14 cellular contexts compared by ENCODE assay signal in genomic region chr19:35751839-35752745, GRCh38. TPM values are rescaled to one million over a fixed set of nuclear protein-coding genes. Genes with fewer than 3 reads are reported as not detected.
"Had no signal": no experiment of that assay in that cellular context is flagged by ENCODE, and none has a peak within 500 bp of the region (broad histone marks: within the 10 kb centered on the region; RNA-seq: fewer than 3 reads in every experiment).

No MANE protein-coding gene starts in this region.

- H3K4me2 ChIP-seq: SK-N-SH had no signal

- DNase-seq: activated B cell treated with CpG ODN at 0.5 μM for 24 hours; activated CD4-positive, alpha-beta T cell treated with anti-CD3 and anti-CD28 coated beads, Interleukin-2, amount 10 ng/mL, durations not matched to agents 7 days and 5 days; activated effector memory CD4-positive, alpha-beta T cell treated with anti-CD3 and anti-CD28 coated beads, Interleukin-2, amount 50 U/mL, for 16 hours; activated T-cell treated with anti-CD3 and anti-CD28 coated beads, Interleukin-2, amount 50 U/mL, for 72 hours; dermis blood vessel endothelial cell; effector memory CD4-positive, alpha-beta T cell; lower lobe of right lung; nucleus accumbens; SK-N-SH; stimulated activated naive CD8-positive, alpha-beta T cell treated with anti-CD3 and anti-CD28 coated beads, Interleukin-15, Interleukin-2, amounts not matched to agents 100 U/mL and 50 U/mL, for 24 hours; T-helper 1 cell; T-helper 9 cell had no signal

- H3K27me3 ChIP-seq: ascending aorta, esophagus muscularis mucosa had no signal

- H3K4me3 ChIP-seq: ascending aorta, esophagus muscularis mucosa, lower lobe of right lung had no signal

- H3K9me3 ChIP-seq: ascending aorta, esophagus muscularis mucosa, lower lobe of right lung, SK-N-SH had no signal

- H3K27ac ChIP-seq: lower lobe of right lung had no signal

- H3K9ac ChIP-seq: SK-N-SH had no signal

RNA-seq across cellular contexts. Expression of gene HSPB6, which starts 4.7 kb away (rescaled TPM):
- total RNA-seq: activated B cell treated with CpG ODN at 0.5 μM for 24 hours had no signal

RNA-seq across cellular contexts. Expression of gene U2AF1L4, which starts 6.9 kb away (rescaled TPM):
- total RNA-seq: ascending aorta had no signal
